10 cellular contexts compared by ENCODE assay signal in the genomic region with DNA sequence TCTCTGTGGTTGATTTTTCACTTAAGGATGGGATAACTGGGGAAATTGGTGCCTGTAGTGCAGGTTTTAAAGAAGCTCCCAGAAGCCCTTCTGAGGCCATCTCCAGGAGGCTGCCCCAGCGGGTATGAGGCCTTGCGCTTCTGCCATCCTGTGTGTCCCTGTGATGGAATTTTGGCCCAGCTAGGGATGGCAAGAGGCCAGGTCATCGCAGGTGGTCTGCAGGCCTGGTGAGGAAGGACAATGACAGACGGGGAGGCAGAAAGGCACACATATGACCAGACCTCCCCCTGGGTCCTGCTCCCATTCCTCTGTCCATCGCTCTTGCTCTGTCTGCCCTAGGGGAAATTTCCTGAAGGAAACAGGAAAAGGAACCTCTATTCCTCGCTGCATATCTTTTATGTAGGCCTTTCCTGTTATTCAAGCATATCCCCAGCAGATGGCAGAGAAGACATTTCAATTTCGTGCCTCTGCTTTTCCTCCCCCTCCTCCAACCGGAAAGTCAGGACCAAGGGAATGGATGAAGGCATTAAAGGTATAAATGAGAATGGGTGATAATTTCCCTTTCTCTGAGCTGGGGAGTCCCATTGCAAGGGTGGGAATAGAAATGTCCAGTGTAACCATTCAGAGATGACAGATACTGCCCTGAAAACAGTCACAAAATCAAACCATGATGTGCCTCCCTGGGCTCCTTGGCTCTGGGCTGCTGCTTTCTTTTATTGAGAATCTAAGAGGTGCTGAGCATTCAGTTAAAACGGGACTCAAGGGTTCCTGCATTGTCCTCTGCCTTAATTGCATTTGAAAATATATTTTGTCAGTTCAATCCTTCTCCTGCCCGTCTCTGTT. TPM values are rescaled to one million over a fixed set of nuclear protein-coding genes. Genes with fewer than 3 reads are reported as not detected.
DNase-seq lines count a peak whose midpoint lies in the region; ATAC-seq and TF ChIP-seq lines count a peak whose summit lies in the region.
"Had no signal": no experiment of that assay in that cellular context is flagged by ENCODE, and none has a peak within 500 bp of the region (broad histone marks: within the 10 kb centered on the region; RNA-seq: fewer than 3 reads in every experiment).

No MANE protein-coding gene starts in this region.

- H3K4me2 ChIP-seq in neural cell (ENCODE audit: low read length): no peak overlapping the region

- H2AFZ ChIP-seq in neural cell (ENCODE audit: low read depth, low read length): no peak overlapping the region

- H3K36me3 ChIP-seq in Peyer's patch: no peaks in the 10 kb centered on the region
- H3K36me3 ChIP-seq in neural cell (ENCODE audit: insufficient read depth, low read length): no peaks in the 10 kb centered on the region

- H3K9me3 ChIP-seq in Peyer's patch (no peaks in the 10 kb centered on the region), neural cell (ENCODE audit: low read length) (no peaks in the 10 kb centered on the region)

- H3K27ac Mint-ChIP-seq in stimulated activated naive B cell treated with anti-CD40 and anti-IgM and Interleukin-4, amounts not matched to agents 10 μg/mL and 1 μg/mL and 100 μg/mL, for 72 hours: no peak overlapping the region

- H3K36me3 Mint-ChIP-seq in stimulated activated naive B cell treated with anti-CD40 and anti-IgM and Interleukin-4, amounts not matched to agents 10 μg/mL and 1 μg/mL and 100 μg/mL, for 72 hours: no peaks in the 10 kb centered on the region

- H3K9me2 ChIP-seq in neural cell (ENCODE audit: insufficient read depth, low read length): no peaks in the 10 kb centered on the region

- H3K27ac ChIP-seq in Peyer's patch: no peak overlapping the region
- H3K27ac ChIP-seq in neural cell (ENCODE audit: low read length): no peak overlapping the region

- no peak overlapping the region for H3K9ac ChIP-seq in neural cell (ENCODE audit: low read length)

- H3K27me3 ChIP-seq in Peyer's patch (no peaks in the 10 kb centered on the region), neural cell (ENCODE audit: insufficient read depth, low read depth, low read length) (no peaks in the 10 kb centered on the region)

- no peaks in the 10 kb centered on the region for H3K4me1 ChIP-seq in Peyer's patch

- H3K9me3 Mint-ChIP-seq in stimulated activated naive B cell treated with anti-CD40 and anti-IgM and Interleukin-4, amounts not matched to agents 10 μg/mL and 1 μg/mL and 100 μg/mL, for 72 hours: no peaks in the 10 kb centered on the region

- TF ChIP-seq EP300 in neural cell (conservative IDR thresholded peaks at IDR 0.05; ENCODE audit: poor library complexity, severe bottlenecking): no peak

- H3K4me3 ChIP-seq in GM12875 (ENCODE audit: low read depth, low read length) (no peak overlapping the region), Peyer's patch (no peak overlapping the region), neural cell (ENCODE audit: low read length) (no peak overlapping the region)

- no peak for TF ChIP-seq POLR2A in Peyer's patch (IDR thresholded peaks at IDR 0.05)
- TF ChIP-seq POLR2A in GM18505 (IDR thresholded peaks at IDR 0.05; ENCODE audit: borderline replicate concordance, extremely low read depth, insufficient read depth, insufficient read length): no peak

- no peaks in the 10 kb centered on the region for H4K20me1 ChIP-seq in neural cell (ENCODE audit: insufficient read depth)

- ATAC-seq in GM18505 (IDR thresholded peaks at IDR 0.05; ENCODE audit: unreplicated experiment): no peak
- ATAC-seq in stimulated activated naive B cell treated with anti-CD40 and anti-IgM and Interleukin-4, amounts not matched to agents 10 μg/mL and 1 μg/mL and 100 μg/mL, for 72 hours (replicated peaks): no peak

- peaks cover 20 to 39% of the 10 kb centered on the region in 2 donors for H3K27me3 Mint-ChIP-seq in stimulated activated naive B cell treated with anti-CD40 and anti-IgM and Interleukin-4, amounts not matched to agents 10 μg/mL and 1 μg/mL and 100 μg/mL, for 72 hours

- TF ChIP-seq CTCF in AG09319 (IDR thresholded peaks at IDR 0.05; ENCODE audit: low read depth, low read length): peak; percentile 59
- TF ChIP-seq CTCF in GM12875 (IDR thresholded peaks at IDR 0.05; ENCODE audit: borderline replicate concordance, insufficient read depth, low read depth, low read length): peak; percentile 43; the same call in 1 of the 2 replicates
- TF ChIP-seq CTCF in Peyer's patch (IDR thresholded peaks at IDR 0.05): peak; percentile 35 to 92 (median 65)
- peak; percentile 91 for TF ChIP-seq CTCF in neural cell (IDR thresholded peaks at IDR 0.05; ENCODE audit: poor library complexity, severe bottlenecking)

- H3K4me3 Mint-ChIP-seq in stimulated activated naive B cell treated with anti-CD40 and anti-IgM and Interleukin-4, amounts not matched to agents 10 μg/mL and 1 μg/mL and 100 μg/mL, for 72 hours: no peak overlapping the region

- no peaks in the 10 kb centered on the region for H3K79me2 ChIP-seq in neural cell (replicated peaks; ENCODE audit: insufficient read depth, low read length)

- TF ChIP-seq RAD21 in neural cell (conservative IDR thresholded peaks at IDR 0.05): peak; percentile 87

- DNase-seq in AG09319 (ENCODE audit: extremely low read depth, low read depth): peak; percentile 16
- peak in 1 of 3 donors; percentile 59 for DNase-seq in Peyer's patch
- DNase-seq in fibroblast of gingiva (ENCODE audit: low read depth): peak; percentile 44
- DNase-seq in stimulated activated CD4-positive, alpha-beta T cell treated with anti-CD3 and anti-CD28 coated beads, Interleukin-15, amount 100 ng/mL, for 24 hours: no peak
- DNase-seq in stimulated activated naive B cell treated with anti-CD40 and anti-IgM and Interleukin-4, amounts not matched to agents 10 μg/mL and 1 μg/mL and 100 μg/mL, for 72 hours: no peak

- H3F3A ChIP-seq in neural cell (ENCODE audit: insufficient read depth, low read length, poor library complexity, severe bottlenecking): no peaks in the 10 kb centered on the region

- peaks cover 20 to 32% of the 10 kb centered on the region in 2 donors for H3K4me1 Mint-ChIP-seq in stimulated activated naive B cell treated with anti-CD40 and anti-IgM and Interleukin-4, amounts not matched to agents 10 μg/mL and 1 μg/mL and 100 μg/mL, for 72 hours

TF ChIP-seq in neural cell, 6 proteins besides CTCF, POLR2A, EP300 and RAD21:
- TF ChIP-seq TAF1 (IDR thresholded peaks at IDR 0.05; ENCODE audit: low read depth): no peak
- TF ChIP-seq MXI1 (conservative IDR thresholded peaks at IDR 0.05; ENCODE audit: poor library complexity, severe bottlenecking): no peak
- TF ChIP-seq POLR2AphosphoS5 (IDR thresholded peaks at IDR 0.05): no peak
- TF ChIP-seq, protein P1, sequence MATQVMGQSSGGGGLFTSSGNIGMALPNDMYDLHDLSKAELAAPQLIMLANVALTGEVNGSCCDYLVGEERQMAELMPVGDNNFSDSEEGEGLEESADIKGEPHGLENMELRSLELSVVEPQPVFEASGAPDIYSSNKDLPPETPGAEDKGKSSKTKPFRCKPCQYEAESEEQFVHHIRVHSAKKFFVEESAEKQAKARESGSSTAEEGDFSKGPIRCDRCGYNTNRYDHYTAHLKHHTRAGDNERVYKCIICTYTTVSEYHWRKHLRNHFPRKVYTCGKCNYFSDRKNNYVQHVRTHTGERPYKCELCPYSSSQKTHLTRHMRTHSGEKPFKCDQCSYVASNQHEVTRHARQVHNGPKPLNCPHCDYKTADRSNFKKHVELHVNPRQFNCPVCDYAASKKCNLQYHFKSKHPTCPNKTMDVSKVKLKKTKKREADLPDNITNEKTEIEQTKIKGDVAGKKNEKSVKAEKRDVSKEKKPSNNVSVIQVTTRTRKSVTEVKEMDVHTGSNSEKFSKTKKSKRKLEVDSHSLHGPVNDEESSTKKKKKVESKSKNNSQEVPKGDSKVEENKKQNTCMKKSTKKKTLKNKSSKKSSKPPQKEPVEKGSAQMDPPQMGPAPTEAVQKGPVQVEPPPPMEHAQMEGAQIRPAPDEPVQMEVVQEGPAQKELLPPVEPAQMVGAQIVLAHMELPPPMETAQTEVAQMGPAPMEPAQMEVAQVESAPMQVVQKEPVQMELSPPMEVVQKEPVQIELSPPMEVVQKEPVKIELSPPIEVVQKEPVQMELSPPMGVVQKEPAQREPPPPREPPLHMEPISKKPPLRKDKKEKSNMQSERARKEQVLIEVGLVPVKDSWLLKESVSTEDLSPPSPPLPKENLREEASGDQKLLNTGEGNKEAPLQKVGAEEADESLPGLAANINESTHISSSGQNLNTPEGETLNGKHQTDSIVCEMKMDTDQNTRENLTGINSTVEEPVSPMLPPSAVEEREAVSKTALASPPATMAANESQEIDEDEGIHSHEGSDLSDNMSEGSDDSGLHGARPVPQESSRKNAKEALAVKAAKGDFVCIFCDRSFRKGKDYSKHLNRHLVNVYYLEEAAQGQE (IDR thresholded peaks at IDR 0.05; ENCODE audit: borderline replicate concordance): no peak
- TF ChIP-seq EZH2 (IDR thresholded peaks at IDR 0.05; ENCODE audit: borderline replicate concordance, insufficient read depth, low read length, poor library complexity, severe bottlenecking): no peak
- TF ChIP-seq SMC3 (conservative IDR thresholded peaks at IDR 0.05; ENCODE audit: poor library complexity): peak; percentile 89

RNA-seq across cellular contexts. Expression of gene HLA-F, which starts 17.6 kb away (rescaled TPM):
- total RNA-seq in Peyer's patch: 100 to 1,000 TPM; 213 to 359 (median 299) TPM
- 1.4 TPM in 1 of 2 replicates, not detected in the other for polyA plus RNA-seq in neural cell
- not detected in 2 replicates for polyA minus RNA-seq in neural cell

RNA-seq across cellular contexts. Expression of gene ZFP57, which starts 24.7 kb away (rescaled TPM):
- total RNA-seq in Peyer's patch: 1 to 10 TPM in 1 of 4 donors, not detected in 3; 1.6 TPM
- not detected in 2 replicates for polyA plus RNA-seq in neural cell
- polyA minus RNA-seq in neural cell: not detected in 2 replicates
- total RNA-seq: temporal lobe had no signal

RNA-seq across cellular contexts. Expression of gene MOG, which starts 48.7 kb away (rescaled TPM):
- total RNA-seq in Peyer's patch: not detected
- polyA plus RNA-seq in neural cell: not detected in 2 replicates
- 0.49 TPM in 1 of 2 replicates, not detected in the other for polyA minus RNA-seq in neural cell
- polyA plus RNA-seq: esophagus had no signal

Comparison
In these comparisons a context has a peak if more than half of its experiments do, and no peak if none do; other contexts are left out.
1. DNase-seq: peak in AG09319 (single experiment) and fibroblast of gingiva (single experiment); none in stimulated activated CD4-positive, alpha-beta T cell treated with anti-CD3 and anti-CD28 coated beads, Interleukin-15, amount 100 ng/mL, for 24 hours (single experiment) and stimulated activated naive B cell treated with anti-CD40 and anti-IgM and Interleukin-4, amounts not matched to agents 10 μg/mL and 1 μg/mL and 100 μg/mL, for 72 hours (single experiment).
2. Peak in every context shown above with its lines, with median percentiles within 50 percentile points of each other: CTCF ChIP-seq.